In genomic region chr2:189559579-189560272, GRCh38 we compare ENCODE assay signal across 16 cellular contexts. TPM values are rescaled to one million over a fixed set of nuclear protein-coding genes. Genes with fewer than 3 reads are reported as not detected.
DNase-seq lines count a peak whose midpoint lies in the region; ATAC-seq and TF ChIP-seq lines count a peak whose summit lies in the region.
"Had no signal": no experiment of that assay in that cellular context is flagged by ENCODE, and none has a peak within 500 bp of the region (broad histone marks: within the 10 kb centered on the region; RNA-seq: fewer than 3 reads in every experiment).

No MANE protein-coding gene starts in this region.

- H3K9ac ChIP-seq in fibroblast of lung (ENCODE audit: insufficient read depth, low read length): no peak overlapping the region

- no peak overlapping the region for H3K4me3 ChIP-seq in adrenal gland
- no peak overlapping the region for H3K4me3 ChIP-seq in fibroblast of lung (replicated peaks in 1 of 4; ENCODE audit: control extremely low read depth in 1 of 4, insufficient read depth in 1 of 4, low read depth in 3 of 4, low read length in 4 of 4)
- H3K4me3 ChIP-seq in mesodermal cell (ENCODE audit: extremely low read depth, insufficient read depth, low read length, poor library complexity, severe bottlenecking): no peak overlapping the region
- H3K4me3 ChIP-seq in tibial artery: no peak overlapping the region
- H3K4me3 ChIP-seq: MG63 had no signal

- H3K27me3 ChIP-seq in adrenal gland: no peaks in the 10 kb centered on the region
- no peaks in the 10 kb centered on the region for H3K27me3 ChIP-seq in fibroblast of lung (ENCODE audit: control insufficient read depth, insufficient read depth, low read length)
- H3K27me3 ChIP-seq in tibial artery: no peaks in the 10 kb centered on the region
- H3K27me3 ChIP-seq: MG63 had no signal

- H3K27ac Mint-ChIP-seq in stimulated activated naive CD8-positive, alpha-beta T cell treated with anti-CD3 and anti-CD28 coated beads, Interleukin-15, amount 100 ng/mL, for 72 hours: peak overlapping the region in 1 of 2 donors; percentile 7
- H3K27ac Mint-ChIP-seq: activated naive CD8-positive, alpha-beta T cell treated with anti-CD3 and anti-CD28 coated beads, Interleukin-2, amount 10 ng/mL, durations not matched to agents 7 days and 5 days had no signal

- TF ChIP-seq POLR2A in adrenal gland (IDR thresholded peaks at IDR 0.05): no peak

- no peak overlapping the region for H3K4me3 Mint-ChIP-seq in stimulated activated naive CD8-positive, alpha-beta T cell treated with anti-CD3 and anti-CD28 coated beads, Interleukin-15, amount 100 ng/mL, for 72 hours
- H3K4me3 Mint-ChIP-seq: activated naive CD8-positive, alpha-beta T cell treated with anti-CD3 and anti-CD28 coated beads, Interleukin-2, amount 10 ng/mL, durations not matched to agents 7 days and 5 days had no signal

- H3K27me3 Mint-ChIP-seq in stimulated activated naive CD8-positive, alpha-beta T cell treated with anti-CD3 and anti-CD28 coated beads, Interleukin-15, amount 100 ng/mL, for 72 hours: no peaks in the 10 kb centered on the region
- H3K27me3 Mint-ChIP-seq: activated naive CD8-positive, alpha-beta T cell treated with anti-CD3 and anti-CD28 coated beads, Interleukin-2, amount 10 ng/mL, durations not matched to agents 7 days and 5 days; CD4-positive, alpha-beta memory T cell had no signal

- no peaks in the 10 kb centered on the region for H3K79me2 ChIP-seq in fibroblast of lung (ENCODE audit: control insufficient read depth, insufficient read depth, low read length)

- H3K4me2 ChIP-seq in fibroblast of lung (ENCODE audit: extremely low read depth, insufficient read depth, low read length): peak overlapping the region; percentile 25

- H3K27ac ChIP-seq in adrenal gland (peak overlapping the region in 4 of 5 donors; percentile 38 to 69 (median 67)), fibroblast of lung (ENCODE audit: insufficient read depth, low read length) (no peak overlapping the region), mesodermal cell (ENCODE audit: low read depth, low read length, severe bottlenecking) (peak overlapping the region; percentile 59), tibial artery (peak overlapping the region; percentile 79 to 85)

- DNase-seq in adrenal gland: peak in 5 of 7 donors; percentile 64 to 89 (median 72)
- peak in 1 of 2 donors; percentile 87 for DNase-seq in fibroblast of lung (ENCODE audit: low read depth in 2 of 2)
- DNase-seq in tibial artery: no peak
- DNase-seq in hippocampal formation (lab: John Stamatoyannopoulos, UW): no peak
- DNase-seq in stimulated activated naive CD8-positive, alpha-beta T cell treated with anti-CD3 and anti-CD28 coated beads, Interleukin-15, amount 100 ng/mL, for 72 hours: no peak
- DNase-seq: activated CD4-positive, CD25-positive, alpha-beta regulatory T cell; activated naive CD8-positive, alpha-beta T cell treated with anti-CD3 and anti-CD28 coated beads, Interleukin-2, amount 10 ng/mL, durations not matched to agents 7 days and 5 days; activated T-cell treated with anti-CD3 and anti-CD28 coated beads for 4 hours; CD4-positive, alpha-beta memory T cell; GDM1; H7; MG63; midbrain had no signal

- no peaks in the 10 kb centered on the region for H3K9me3 Mint-ChIP-seq in stimulated activated naive CD8-positive, alpha-beta T cell treated with anti-CD3 and anti-CD28 coated beads, Interleukin-15, amount 100 ng/mL, for 72 hours
- H3K9me3 Mint-ChIP-seq: activated naive CD8-positive, alpha-beta T cell treated with anti-CD3 and anti-CD28 coated beads, Interleukin-2, amount 10 ng/mL, durations not matched to agents 7 days and 5 days; CD4-positive, alpha-beta memory T cell had no signal

- ATAC-seq in GM19463 (IDR thresholded peaks at IDR 0.05; ENCODE audit: unreplicated experiment) (no peak), GM21390 (IDR thresholded peaks at IDR 0.05; ENCODE audit: unreplicated experiment) (no peak)
- no peak for ATAC-seq in stimulated activated naive CD8-positive, alpha-beta T cell treated with anti-CD3 and anti-CD28 coated beads, Interleukin-15, amount 100 ng/mL, for 72 hours

- peak overlapping the region; percentile 21 for H2AFZ ChIP-seq in fibroblast of lung (ENCODE audit: low read length)

- H3K36me3 ChIP-seq in adrenal gland (replicated peaks in 1 of 2) (peaks cover 0 to 34% of the 10 kb centered on the region in 2 donors), fibroblast of lung (ENCODE audit: control insufficient read depth, insufficient read depth, low read length) (no peaks in the 10 kb centered on the region), mesodermal cell (ENCODE audit: control insufficient read depth, insufficient read depth, low read length) (peaks cover 13% of the 10 kb centered on the region), tibial artery (peaks cover 20 to 26% (median 24%) of the 10 kb centered on the region in 3 donors)
- H3K36me3 ChIP-seq: MG63 had no signal

- H3K9me3 ChIP-seq in adrenal gland (replicated peaks in 1 of 3) (no peaks in the 10 kb centered on the region), fibroblast of lung (ENCODE audit: control insufficient read depth, insufficient read depth, low read depth, low read length) (no peaks in the 10 kb centered on the region), mesodermal cell (ENCODE audit: control insufficient read depth, low read length) (no peaks in the 10 kb centered on the region), tibial artery (no peaks in the 10 kb centered on the region)
- H3K9me3 ChIP-seq: MG63 had no signal

- no peaks in the 10 kb centered on the region for H4K20me1 ChIP-seq in fibroblast of lung (ENCODE audit: control insufficient read depth, extremely low read depth, insufficient read depth, low read length)

- intact Hi-C loops in adrenal gland (cut with DNase I): no loop called here
- intact Hi-C loops in tibial artery (cut with DNase I; ENCODE audit: low total_unique reads): loop anchor here (10.0 kb wide), 1 partner anchor 375 kb away; no protein-coding TSS in a partner anchor

- peaks cover 7% of the 10 kb centered on the region for H3K4me1 Mint-ChIP-seq in stimulated activated naive CD8-positive, alpha-beta T cell treated with anti-CD3 and anti-CD28 coated beads, Interleukin-15, amount 100 ng/mL, for 72 hours

- WGBS in adrenal gland, 4 donors: 35 to 49% (median 45%) methylated on average over 2 of the region's 2 CpGs
- 90 to 100% methylated on average over 1 to 2 of the region's 2 CpGs for WGBS in mesodermal cell (ENCODE audit: insufficient coverage in 2 of 2), 2 experiments

- H3K4me1 ChIP-seq in adrenal gland (replicated peaks in 1 of 2) (peaks cover 85 to 93% of the 10 kb centered on the region in 2 donors), fibroblast of lung (ENCODE audit: control insufficient read depth, extremely low read depth, insufficient read depth, low read length) (peaks cover 9% of the 10 kb centered on the region), mesodermal cell (ENCODE audit: control insufficient read depth, insufficient read depth, low read length, poor library complexity, severe bottlenecking) (peaks cover 23% of the 10 kb centered on the region), tibial artery (peaks cover 0 to 94% (median 49%) of the 10 kb centered on the region in 4 donors)

- TF ChIP-seq CTCF in adrenal gland (IDR thresholded peaks at IDR 0.05): no peak
- no peak for TF ChIP-seq CTCF in fibroblast of lung (conservative IDR thresholded peaks at IDR 0.05 in 1 of 2, IDR thresholded peaks at IDR 0.05 in 1 of 2; ENCODE audit: low read depth in 1 of 2, low read length in 2 of 2)
- no peak for TF ChIP-seq CTCF in tibial artery (IDR thresholded peaks at IDR 0.05)

RNA-seq across cellular contexts. Expression of gene SLC40A1, which starts 20.9 kb away (rescaled TPM):
- total RNA-seq in adrenal gland (1,000 to 10,000 TPM in 5 of 8 donors, 100 to 1,000 TPM in 2, 10 to 100 TPM in 1; 84.1 to 3,561 (median 1,319) TPM), fibroblast of lung (91.9 and 97.4 TPM in 2 replicates)
- polyA plus RNA-seq in adrenal gland (100 to 1,000 TPM; 115 to 215 (median 154) TPM), fibroblast of lung (8.0 and 17.2 TPM in 2 replicates)
- polyA plus RNA-seq in fibroblast of lung (2012): 9.5 and 21.0 TPM in 2 replicates
- 13.1 and 26.7 TPM in 2 replicates for polyA minus RNA-seq in fibroblast of lung (ENCODE audit: low replicate concordance)
- polyA plus RNA-seq in mesodermal cell (2013, experiment 1 of 2): 48.1 TPM
- polyA plus RNA-seq in mesodermal cell (2013, experiment 2 of 2): 60.9 TPM

Comparison
In these comparisons a context has a peak if more than half of its experiments do, and no peak if none do; other contexts are left out.
1. DNase-seq: peak in adrenal gland (5 of 7); none in tibial artery (0 of 2), hippocampal formation (0 of 2) and stimulated activated naive CD8-positive, alpha-beta T cell treated with anti-CD3 and anti-CD28 coated beads, Interleukin-15, amount 100 ng/mL, for 72 hours (0 of 2).